Comparison of ENCODE assay signal across 10 cellular contexts in the genomic region with DNA sequence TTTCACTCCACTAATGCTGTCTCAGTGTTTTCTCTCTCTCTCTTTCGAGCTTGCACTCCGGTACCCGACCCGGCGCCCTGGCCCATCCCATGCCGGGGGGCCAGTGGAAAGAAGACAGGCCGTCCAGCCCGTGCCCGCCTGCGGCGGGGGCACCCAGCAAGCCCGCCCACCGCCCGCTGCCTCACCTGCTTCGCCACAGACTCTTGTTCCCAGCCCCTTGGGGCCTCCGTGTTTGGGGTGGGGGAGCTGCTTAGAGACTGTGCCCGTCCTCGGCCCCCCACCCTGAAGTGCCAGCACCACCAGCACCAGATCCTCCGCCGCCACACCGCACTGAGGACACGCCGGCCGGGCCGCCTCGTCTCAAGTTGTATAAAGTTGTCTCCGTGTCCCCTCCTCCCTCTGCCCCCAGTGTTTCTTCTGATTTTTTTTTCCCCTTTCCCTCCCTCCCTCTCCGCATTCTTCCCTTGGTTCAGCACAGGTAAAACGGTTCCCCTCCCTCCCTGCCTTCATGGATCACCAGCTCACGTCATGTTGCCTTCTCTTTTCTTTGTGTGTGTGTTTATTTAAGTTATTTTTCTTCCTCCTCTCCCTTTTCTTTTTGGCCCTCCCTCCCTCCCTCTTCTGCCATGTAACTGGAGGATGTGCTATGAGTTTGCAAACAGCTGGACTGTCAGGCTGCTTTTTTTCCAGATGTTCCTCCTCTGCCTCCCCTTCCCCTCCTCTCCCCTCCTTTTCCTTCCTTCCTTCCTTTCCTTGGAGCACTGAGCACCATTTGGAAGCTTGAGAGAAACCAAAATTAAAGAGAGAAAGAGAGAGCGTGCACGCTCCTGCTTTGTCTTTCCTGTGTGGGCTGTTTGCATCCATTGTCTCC. TPM values are rescaled to one million over a fixed set of nuclear protein-coding genes. Genes with fewer than 3 reads are reported as not detected.
A peak's percentile ranks its signal among the peaks of the same experiment; 100 is the strongest.
DNase-seq lines count a peak whose midpoint lies in the region; ATAC-seq, FAIRE-seq and TF ChIP-seq lines count a peak whose summit lies in the region.
"Had no signal": no experiment of that assay in that cellular context is flagged by ENCODE, and none has a peak within 500 bp of the region (broad histone marks: within the 10 kb centered on the region; RNA-seq: fewer than 3 reads in every experiment).

No MANE protein-coding gene starts in this region.

- H3K9ac ChIP-seq in NT2/D1 (ENCODE audit: insufficient read length, low read depth) = peak overlapping the region; percentile 95

- peaks cover 15% of the 10 kb centered on the region for H3K4me1 ChIP-seq in Caco-2
- H3K4me1 ChIP-seq in NT2/D1 (ENCODE audit: insufficient read depth, insufficient read length) = peaks cover 7% of the 10 kb centered on the region
- H3K4me1 ChIP-seq in pancreas = peaks cover 21 to 51% (median 31%) of the 10 kb centered on the region in 3 donors
- H3K4me1 ChIP-seq: SJCRH30 had no signal

- no peak for FAIRE-seq in pancreas (lab: Jason Lieb, UNC)

- peak overlapping the region; percentile 67 for H3K27ac Mint-ChIP-seq in Caco-2 (ENCODE audit: unreplicated experiment)
- peak overlapping the region; percentile 83 to 97 for H3K27ac Mint-ChIP-seq in effector memory CD8-positive, alpha-beta T cell
- H3K27ac Mint-ChIP-seq in progenitor cell of endocrine pancreas = no peak overlapping the region

- H3K4me3 Mint-ChIP-seq in Caco-2 (ENCODE audit: unreplicated experiment) = peak overlapping the region; percentile 92
- H3K4me3 Mint-ChIP-seq in effector memory CD8-positive, alpha-beta T cell = peak overlapping the region; percentile 45 to 65
- H3K4me3 Mint-ChIP-seq in progenitor cell of endocrine pancreas (ENCODE audit: low read depth) = no peak overlapping the region

- CTCF ChIA-PET in Caco-2 (lab: Charles Lee) = no interaction called here

- H3K4me3 ChIP-seq in Caco-2 (ENCODE audit: low read depth, low read length) (no peak overlapping the region; the same call in 1 of the 2 replicates), NT2/D1 (ENCODE audit: insufficient read length, low read depth) (peak overlapping the region; percentile 80), pancreas (peak overlapping the region in 3 of 4 donors; percentile 55 to 61 (median 58))
- H3K4me3 ChIP-seq: SJCRH30 had no signal

- WGBS in pancreas, 2 donors = 47 to 66% methylated on average over 28 to 32 of the region's 32 CpGs

- ATAC-seq in effector memory CD8-positive, alpha-beta T cell (replicated peaks) = no peak
- no peak for ATAC-seq in pancreas
- no peak for ATAC-seq in HG02852 (IDR thresholded peaks at IDR 0.05; ENCODE audit: unreplicated experiment)

- H3K9me3 Mint-ChIP-seq in Caco-2 (ENCODE audit: unreplicated experiment) (no peaks in the 10 kb centered on the region), progenitor cell of endocrine pancreas (ENCODE audit: low read depth) (no peaks in the 10 kb centered on the region)
- no peaks in the 10 kb centered on the region for H3K9me3 Mint-ChIP-seq in effector memory CD8-positive, alpha-beta T cell

- POLR2A ChIA-PET in Caco-2 (lab: Charles Lee) = interaction anchor here (0.7 to 3.1 kb wide), 2 partner anchors 13 to 149 kb away, joined by 4 to 48 read pairs; a partner anchor contains a TSS

- no TSS peak for BruUV-seq in Caco-2 (replicated peaks; lab: Mats Ljungman, UMichigan)

- H3K27me3 Mint-ChIP-seq in Caco-2 (ENCODE audit: insufficient read depth, unreplicated experiment) = no peaks in the 10 kb centered on the region
- H3K27me3 Mint-ChIP-seq in effector memory CD8-positive, alpha-beta T cell = no peaks in the 10 kb centered on the region
- H3K27me3 Mint-ChIP-seq in progenitor cell of endocrine pancreas = peaks cover 16% of the 10 kb centered on the region

- DNase-seq in Caco-2 (no peak), NT2/D1 (ENCODE audit: low read depth, low spot score) (no peak), pancreas (peak in 4 of 6 donors; percentile 50 to 81 (median 64)), progenitor cell of endocrine pancreas (ENCODE audit: low spot score, unreplicated experiment) (no peak), NCI-H2196 treated with DMSO at 0.1 percent for 48 hours (lab: John Stamatoyannopoulos, UW; ENCODE audit: unreplicated experiment) (no peak), DMS 273 (lab: John Stamatoyannopoulos, UW; ENCODE audit: unreplicated experiment) (no peak)
- no peak for DNase-seq in effector memory CD8-positive, alpha-beta T cell
- DNase-seq: SJCRH30; stimulated activated CD4-positive, alpha-beta T cell treated with anti-CD3 and anti-CD28 coated beads, Interleukin-15, amount 100 ng/mL, for 24 hours had no signal

- H3K27me3 ChIP-seq in Caco-2 (replicated peaks; ENCODE audit: control insufficient read depth, insufficient read depth, low read length) (no peaks in the 10 kb centered on the region), NT2/D1 (ENCODE audit: insufficient read depth, insufficient read length) (no peaks in the 10 kb centered on the region), pancreas (no peaks in the 10 kb centered on the region)
- H3K27me3 ChIP-seq: SJCRH30 had no signal

- no peak for TF ChIP-seq CTCF in Caco-2 (IDR thresholded peaks at IDR 0.05; ENCODE audit: insufficient read depth in 1 of 2, low read depth in 1 of 2, low read length in 1 of 2, severe bottlenecking in 1 of 2, unreplicated experiment in 1 of 2)
- no peak for TF ChIP-seq CTCF in pancreas (IDR thresholded peaks at IDR 0.05)
- no peak for TF ChIP-seq CTCF in progenitor cell of endocrine pancreas (IDR thresholded peaks at IDR 0.05; ENCODE audit: unreplicated experiment)

- peaks cover 91% of the 10 kb centered on the region for H3K36me3 Mint-ChIP-seq in Caco-2 (ENCODE audit: insufficient read depth, unreplicated experiment)
- H3K36me3 Mint-ChIP-seq in effector memory CD8-positive, alpha-beta T cell (ENCODE audit: insufficient read depth) = peaks cover 76% of the 10 kb centered on the region
- H3K36me3 Mint-ChIP-seq in progenitor cell of endocrine pancreas (ENCODE audit: insufficient read depth) = peaks cover 19% of the 10 kb centered on the region

- H3K27ac ChIP-seq in pancreas = peak overlapping the region; percentile 97 to 99 (median 99)
- H3K27ac ChIP-seq: SJCRH30 had no signal

- H3K36me3 ChIP-seq in Caco-2 (ENCODE audit: control insufficient read depth, insufficient read depth, low read length) = peaks cover 7% of the 10 kb centered on the region; the same call in 1 of the 2 replicates
- peaks cover 51% of the 10 kb centered on the region for H3K36me3 ChIP-seq in NT2/D1 (ENCODE audit: insufficient read depth, insufficient read length, low read length)
- H3K36me3 ChIP-seq in pancreas = peaks cover 9 to 58% (median 40%) of the 10 kb centered on the region in 3 donors

- H3K4me1 Mint-ChIP-seq in Caco-2 (ENCODE audit: low read depth, unreplicated experiment) (peaks cover 25% of the 10 kb centered on the region), progenitor cell of endocrine pancreas (ENCODE audit: low read depth) (peaks cover 7% of the 10 kb centered on the region)
- peaks cover 40 to 43% of the 10 kb centered on the region in 2 donors for H3K4me1 Mint-ChIP-seq in effector memory CD8-positive, alpha-beta T cell (ENCODE audit: low read depth in 2 of 2)

- no peaks in the 10 kb centered on the region for H3K9me3 ChIP-seq in Caco-2
- no peaks in the 10 kb centered on the region for H3K9me3 ChIP-seq in NT2/D1 (ENCODE audit: insufficient read depth, low read length)
- H3K9me3 ChIP-seq in pancreas = no peaks in the 10 kb centered on the region
- H3K9me3 ChIP-seq: SJCRH30 had no signal

- intact Hi-C loops in Caco-2 (cut with micrococcal nuclease; ENCODE audit: unreplicated experiment) (loop anchor here (5.0 kb wide), 2 partner anchors 269 to 1681 kb away; a partner anchor contains a TSS), pancreas (cut with DNase I) (no loop called here)

RNA-seq across cellular contexts. Expression of a gene that starts 2.1 kb away (rescaled TPM):
- 6.7 and 6.9 TPM in 2 replicates for total RNA-seq in Caco-2 (2022)
- total RNA-seq in pancreas = 10 to 100 TPM in 5 of 6 donors, 1 to 10 TPM in 1; 8.6 to 23.4 (median 16.9) TPM
- polyA plus RNA-seq in pancreas = 10 to 100 TPM in 1 of 2 donors, 1 to 10 TPM in 1; 4.2 to 12.1 TPM
- total RNA-seq in progenitor cell of endocrine pancreas = 0.72 and 0.75 TPM in 2 replicates

RNA-seq across cellular contexts. Expression of a gene that starts 11.7 kb away (rescaled TPM):
- total RNA-seq in Caco-2 (2022) = 7.1 and 8.6 TPM in 2 replicates
- 10 to 100 TPM in 4 of 6 donors, 1 to 10 TPM in 2; 8.2 to 48.0 (median 20.4) TPM for total RNA-seq in pancreas
- 10 to 100 TPM in 1 of 2 donors, 1 to 10 TPM in 1; 7.5 to 15.1 TPM for polyA plus RNA-seq in pancreas
- total RNA-seq in progenitor cell of endocrine pancreas = 1.6 and 2.1 TPM in 2 replicates

RNA-seq across cellular contexts. Expression of a gene that starts 12.4 kb away (rescaled TPM):
- 143 and 148 TPM in 2 replicates for total RNA-seq in Caco-2 (2022)
- total RNA-seq in pancreas = 100 to 1,000 TPM in 4 of 6 donors, 10 to 100 TPM in 2; 64.8 to 173 (median 129) TPM
- polyA plus RNA-seq in pancreas = 100 to 1,000 TPM; 313 to 657 TPM
- total RNA-seq in progenitor cell of endocrine pancreas = 188 and 210 TPM in 2 replicates

RNA-seq across cellular contexts. Expression of a gene that starts 41.2 kb away (rescaled TPM):
- not detected in 2 replicates for total RNA-seq in Caco-2 (2022)
- not detected for total RNA-seq in pancreas
- not detected for polyA plus RNA-seq in pancreas
- total RNA-seq in progenitor cell of endocrine pancreas = not detected in 2 replicates
- total RNA-seq: SJCRH30 had no signal

RNA-seq across cellular contexts. Expression of a gene that starts 46.2 kb away (rescaled TPM):
- total RNA-seq in Caco-2 (2022) (not detected in 2 replicates), pancreas (10 to 100 TPM; 20.8 to 38.1 (median 24.6) TPM), progenitor cell of endocrine pancreas (133 and 144 TPM in 2 replicates)
- polyA plus RNA-seq in pancreas = 10 to 100 TPM; 40.0 to 78.0 TPM
- total RNA-seq: SJCRH30 had no signal

Comparison
In these comparisons a context has a peak if more than half of its experiments do, and no peak if none do; other contexts are left out.
1. DNase-seq: peak in pancreas (4 of 6); none in Caco-2 (0 of 2), NT2/D1 (single experiment), effector memory CD8-positive, alpha-beta T cell (0 of 3), progenitor cell of endocrine pancreas (single experiment), NCI-H2196 treated with DMSO at 0.1 percent for 48 hours (single experiment) and DMS 273 (single experiment).